ENCODE assay signal across 15 cellular contexts in genomic region chr18:49174478-49174877, GRCh38.
DNase-seq lines count a peak whose midpoint lies in the region; ATAC-seq and TF ChIP-seq lines count a peak whose summit lies in the region.
"Had no signal": no experiment of that assay in that cellular context is flagged by ENCODE, and none has a peak within 500 bp of the region (broad histone marks: within the 10 kb centered on the region; RNA-seq: fewer than 3 reads in every experiment).

No MANE protein-coding gene starts in this region.

- H3K27ac Mint-ChIP-seq in activated CD4-positive, alpha-beta memory T cell treated with anti-CD3 and anti-CD28 coated beads for 36 hours = no peak overlapping the region
- H3K27ac Mint-ChIP-seq: activated naive CD8-positive, alpha-beta T cell treated with anti-CD3 and anti-CD28 coated beads, Interleukin-2, amount 50 U/mL, for 24 hours; activated T-cell treated with anti-CD3 and anti-CD28 coated beads, Interleukin-2, amount 50 U/mL, for 24 hours; dendritic cell treated with granulocyte-macrophage colony-stimulating factor and Interleukin-4, amounts not matched to agents 40 ng/mL and 50 ng/mL, for 4 days had no signal

- H3K27me3 Mint-ChIP-seq in activated CD4-positive, alpha-beta memory T cell treated with anti-CD3 and anti-CD28 coated beads for 36 hours = no peaks in the 10 kb centered on the region
- H3K27me3 Mint-ChIP-seq: activated naive CD8-positive, alpha-beta T cell treated with anti-CD3 and anti-CD28 coated beads, Interleukin-2, amount 50 U/mL, for 24 hours; activated T-cell treated with anti-CD3 and anti-CD28 coated beads, Interleukin-2, amount 50 U/mL, for 24 hours; naive B cell had no signal

- no peaks in the 10 kb centered on the region for H3K36me3 Mint-ChIP-seq in activated CD4-positive, alpha-beta memory T cell treated with anti-CD3 and anti-CD28 coated beads for 36 hours

- peak; percentile 61 for DNase-seq in ELR (ENCODE audit: low read depth)
- DNase-seq in amniotic epithelial cell (ENCODE audit: low read depth) = peak; percentile 90
- DNase-seq in glomerular visceral epithelial cell (ENCODE audit: extremely low spot score) = peak; percentile 65
- no peak for DNase-seq in thoracic aorta (ENCODE audit: low spot score)
- no peak for DNase-seq in OCI-M1 (lab: John Stamatoyannopoulos, UW)
- DNase-seq in stimulated activated CD4-positive, alpha-beta T cell treated with anti-CD3 and anti-CD28 coated beads, Interleukin-2, amount 100 ng/mL, for 24 hours = no peak
- no peak for DNase-seq in activated CD4-positive, alpha-beta memory T cell treated with anti-CD3 and anti-CD28 coated beads for 36 hours
- DNase-seq: activated naive CD8-positive, alpha-beta T cell treated with anti-CD3 and anti-CD28 coated beads, Interleukin-2, amount 50 U/mL, for 24 hours; activated T-cell treated with anti-CD3 and anti-CD28 coated beads, Interleukin-2, amount 50 U/mL, for 24 hours; left colon; naive B cell; NCI-H146; NCI-H446 treated with DMSO at 0.1 percent for 48 hours; stimulated activated naive CD4-positive, alpha-beta T cell treated with Interleukin-2 at 50 U/mL for 16 hours had no signal

- H3K27ac ChIP-seq in thoracic aorta = no peak overlapping the region

- intact Hi-C loops in activated CD4-positive, alpha-beta memory T cell treated with anti-CD3 and anti-CD28 coated beads for 36 hours (cut with micrococcal nuclease) = loop anchor here (10.0 kb wide), 1 partner anchor 270 kb away; no protein-coding TSS in a partner anchor

- H3K4me1 ChIP-seq in thoracic aorta (ENCODE audit: control insufficient read depth in 1 of 2, low read depth in 2 of 2) = peaks cover 0 to 26% of the 10 kb centered on the region in 2 donors

- no peak overlapping the region for H3K4me3 Mint-ChIP-seq in activated CD4-positive, alpha-beta memory T cell treated with anti-CD3 and anti-CD28 coated beads for 36 hours
- H3K4me3 Mint-ChIP-seq: activated naive CD8-positive, alpha-beta T cell treated with anti-CD3 and anti-CD28 coated beads, Interleukin-2, amount 50 U/mL, for 24 hours; activated T-cell treated with anti-CD3 and anti-CD28 coated beads, Interleukin-2, amount 50 U/mL, for 24 hours; dendritic cell treated with granulocyte-macrophage colony-stimulating factor and Interleukin-4, amounts not matched to agents 40 ng/mL and 50 ng/mL, for 4 days had no signal

- no peak for TF ChIP-seq CTCF in thoracic aorta (IDR thresholded peaks at IDR 0.05)

- H3K9me3 Mint-ChIP-seq in activated CD4-positive, alpha-beta memory T cell treated with anti-CD3 and anti-CD28 coated beads for 36 hours = no peaks in the 10 kb centered on the region
- H3K9me3 Mint-ChIP-seq: activated naive CD8-positive, alpha-beta T cell treated with anti-CD3 and anti-CD28 coated beads, Interleukin-2, amount 50 U/mL, for 24 hours; activated T-cell treated with anti-CD3 and anti-CD28 coated beads, Interleukin-2, amount 50 U/mL, for 24 hours; dendritic cell treated with granulocyte-macrophage colony-stimulating factor and Interleukin-4, amounts not matched to agents 40 ng/mL and 50 ng/mL, for 4 days; naive B cell had no signal

- no peaks in the 10 kb centered on the region for H3K27me3 ChIP-seq in thoracic aorta (replicated peaks; ENCODE audit: insufficient read depth)

- no peaks in the 10 kb centered on the region for H3K9me3 ChIP-seq in thoracic aorta

- POLR2A ChIA-PET in activated CD4-positive, alpha-beta memory T cell treated with anti-CD3 and anti-CD28 coated beads for 36 hours (lab: Charles Lee) = interaction anchor here (0.6 kb wide), 1 partner anchor 1328 kb away, joined by 3 read pairs; no protein-coding TSS in a partner anchor

- H3K4me3 ChIP-seq in thoracic aorta = no peak overlapping the region

- CTCF ChIA-PET in activated CD4-positive, alpha-beta memory T cell treated with anti-CD3 and anti-CD28 coated beads for 36 hours (lab: Charles Lee) = interaction anchor here (0.9 kb wide), 1 partner anchor 13 kb away, joined by 4 read pairs; no protein-coding TSS in a partner anchor

- ATAC-seq in thoracic aorta (ENCODE audit: insufficient number of reproducible peaks, low FRiP score, low read depth) = peak; percentile 73
- ATAC-seq: activated naive CD8-positive, alpha-beta T cell treated with anti-CD3 and anti-CD28 coated beads, Interleukin-2, amount 50 U/mL, for 24 hours; left colon had no signal

- no peaks in the 10 kb centered on the region for H3K36me3 ChIP-seq in thoracic aorta

- H3K4me1 Mint-ChIP-seq in activated CD4-positive, alpha-beta memory T cell treated with anti-CD3 and anti-CD28 coated beads for 36 hours (ENCODE audit: low read depth) = peaks cover 34% of the 10 kb centered on the region

Comparison
In these comparisons a context has a peak if more than half of its experiments do, and no peak if none do; other contexts are left out.
1. DNase-seq: peak in ELR (single experiment), amniotic epithelial cell (single experiment) and glomerular visceral epithelial cell (single experiment); none in thoracic aorta (single experiment), OCI-M1 (single experiment), stimulated activated CD4-positive, alpha-beta T cell treated with anti-CD3 and anti-CD28 coated beads, Interleukin-2, amount 100 ng/mL, for 24 hours (0 of 2) and activated CD4-positive, alpha-beta memory T cell treated with anti-CD3 and anti-CD28 coated beads for 36 hours (single experiment).